In genomic region chr16:57628008-57628781, GRCh38 we compare ENCODE assay signal across 8 cellular contexts. TPM values are rescaled to one million over a fixed set of nuclear protein-coding genes. Genes with fewer than 3 reads are reported as not detected.
A peak's percentile ranks its signal among the peaks of the same experiment; 100 is the strongest.
DNase-seq lines count a peak whose midpoint lies in the region; ATAC-seq and TF ChIP-seq lines count a peak whose summit lies in the region.

TSS of gene ADGRG1 (plus strand) at chr16:57628630. CDS start at chr16:57650288, 21,658 bp downstream.

- no peaks in the 10 kb centered on the region for H3K9me3 Mint-ChIP-seq in activated T-helper 2 cell treated with anti-CD3 and anti-CD28 coated beads, Interferon-gamma antibody, Interleukin-2, Interleukin-4, amounts not matched to agents 10 μg/mL and 5 μg/mL and 100 μg/mL, durations not matched to agents 14 hours and 24 hours and 36 hours
- H3K9me3 Mint-ChIP-seq in natural killer cell treated with Interleukin-12 subunit alpha and Interleukin-12 subunit beta and Interleukin-15 and Interleukin-18, amount 100 ng/mL, for 72 hours: no peaks in the 10 kb centered on the region

- DNase-seq in GM03348 (ENCODE audit: low spot score) (peak; percentile 95), NCI-H2227 (lab: John Stamatoyannopoulos, UW; ENCODE audit: unreplicated experiment) (peak; percentile 75), fibroblast of the aortic adventitia (ENCODE audit: low read depth) (peak; percentile 94), substantia nigra (lab: John Stamatoyannopoulos, UW) (peak in 42 of 49 donors; percentile 37 to 94 (median 76)), cerebellar nuclear complex (lab: John Stamatoyannopoulos, UW) (no peak)
- DNase-seq in activated T-helper 2 cell treated with anti-CD3 and anti-CD28 coated beads, Interferon-gamma antibody, Interleukin-2, Interleukin-4, amounts not matched to agents 10 μg/mL and 5 μg/mL and 100 μg/mL, durations not matched to agents 14 hours and 24 hours and 36 hours (ENCODE audit: low spot score): peak; percentile 24
- DNase-seq in natural killer cell treated with Interleukin-12 subunit alpha and Interleukin-12 subunit beta and Interleukin-15 and Interleukin-18, amount 100 ng/mL, for 72 hours (ENCODE audit: low spot score): no peak

- peak within 1 kb of the TSS; percentile 84 for H3K27ac ChIP-seq in substantia nigra (ENCODE audit: low read depth, low read length, poor library complexity, severe bottlenecking)

- intact Hi-C loops in activated T-helper 2 cell treated with anti-CD3 and anti-CD28 coated beads, Interferon-gamma antibody, Interleukin-2, Interleukin-4, amounts not matched to agents 10 μg/mL and 5 μg/mL and 100 μg/mL, durations not matched to agents 14 hours and 24 hours and 36 hours (cut with micrococcal nuclease): loop anchor here (1.0 to 5.0 kb wide), 2 partner anchors 26 to 36 kb away; no protein-coding TSS in a partner anchor

- H3K27ac Mint-ChIP-seq in activated T-helper 2 cell treated with anti-CD3 and anti-CD28 coated beads, Interferon-gamma antibody, Interleukin-2, Interleukin-4, amounts not matched to agents 10 μg/mL and 5 μg/mL and 100 μg/mL, durations not matched to agents 14 hours and 24 hours and 36 hours: peak within 1 kb of the TSS; percentile 68
- H3K27ac Mint-ChIP-seq in natural killer cell treated with Interleukin-12 subunit alpha and Interleukin-12 subunit beta and Interleukin-15 and Interleukin-18, amount 100 ng/mL, for 72 hours: peak within 1 kb of the TSS; percentile 62 to 71

- peak within 1 kb of the TSS; percentile 62 for H3K4me3 Mint-ChIP-seq in activated T-helper 2 cell treated with anti-CD3 and anti-CD28 coated beads, Interferon-gamma antibody, Interleukin-2, Interleukin-4, amounts not matched to agents 10 μg/mL and 5 μg/mL and 100 μg/mL, durations not matched to agents 14 hours and 24 hours and 36 hours (ENCODE audit: low read depth)
- H3K4me3 Mint-ChIP-seq in natural killer cell treated with Interleukin-12 subunit alpha and Interleukin-12 subunit beta and Interleukin-15 and Interleukin-18, amount 100 ng/mL, for 72 hours: peak within 1 kb of the TSS; percentile 86

- ATAC-seq in natural killer cell treated with Interleukin-12 subunit alpha and Interleukin-12 subunit beta and Interleukin-15 and Interleukin-18, amount 100 ng/mL, for 72 hours: peak; percentile 79 to 80
- ATAC-seq in HG03175 (IDR thresholded peaks at IDR 0.05; ENCODE audit: unreplicated experiment): no peak

- H3K36me3 Mint-ChIP-seq in activated T-helper 2 cell treated with anti-CD3 and anti-CD28 coated beads, Interferon-gamma antibody, Interleukin-2, Interleukin-4, amounts not matched to agents 10 μg/mL and 5 μg/mL and 100 μg/mL, durations not matched to agents 14 hours and 24 hours and 36 hours (ENCODE audit: low read depth): no peaks in the 10 kb centered on the region
- H3K36me3 Mint-ChIP-seq in natural killer cell treated with Interleukin-12 subunit alpha and Interleukin-12 subunit beta and Interleukin-15 and Interleukin-18, amount 100 ng/mL, for 72 hours: no peaks in the 10 kb centered on the region

- TF ChIP-seq CTCF in fibroblast of the aortic adventitia (IDR thresholded peaks at IDR 0.05; ENCODE audit: insufficient read depth, low read length): peak; percentile 10

- peaks cover 30% of the 10 kb centered on the region for H3K27me3 Mint-ChIP-seq in activated T-helper 2 cell treated with anti-CD3 and anti-CD28 coated beads, Interferon-gamma antibody, Interleukin-2, Interleukin-4, amounts not matched to agents 10 μg/mL and 5 μg/mL and 100 μg/mL, durations not matched to agents 14 hours and 24 hours and 36 hours (ENCODE audit: low read depth)
- H3K27me3 Mint-ChIP-seq in natural killer cell treated with Interleukin-12 subunit alpha and Interleukin-12 subunit beta and Interleukin-15 and Interleukin-18, amount 100 ng/mL, for 72 hours: peaks cover 5 to 8% of the 10 kb centered on the region in 2 donors

- H3K4me1 Mint-ChIP-seq in activated T-helper 2 cell treated with anti-CD3 and anti-CD28 coated beads, Interferon-gamma antibody, Interleukin-2, Interleukin-4, amounts not matched to agents 10 μg/mL and 5 μg/mL and 100 μg/mL, durations not matched to agents 14 hours and 24 hours and 36 hours (ENCODE audit: low read depth): peaks cover 12% of the 10 kb centered on the region
- H3K4me1 Mint-ChIP-seq in natural killer cell treated with Interleukin-12 subunit alpha and Interleukin-12 subunit beta and Interleukin-15 and Interleukin-18, amount 100 ng/mL, for 72 hours (ENCODE audit: low read depth in 2 of 2): peaks cover 28 to 31% of the 10 kb centered on the region in 2 donors

- H3K4me3 ChIP-seq in fibroblast of the aortic adventitia (ENCODE audit: low read depth, low read length): peak within 1 kb of the TSS; percentile 61

RNA-seq across cellular contexts. Expression of gene ADGRG1, which starts in this region (rescaled TPM):
- 1.8 and 1.9 TPM in 2 replicates for total RNA-seq in activated T-helper 2 cell treated with anti-CD3 and anti-CD28 coated beads, Interferon-gamma antibody, Interleukin-2, Interleukin-4, amounts not matched to agents 10 μg/mL and 5 μg/mL and 100 μg/mL, durations not matched to agents 14 hours and 24 hours and 36 hours
- total RNA-seq in fibroblast of the aortic adventitia (ENCODE audit: low replicate concordance): 1.6 and 9.8 TPM in 2 replicates
- 10 to 100 TPM in 1 of 2 donors, 1 to 10 TPM in 1; 4.8 to 13.7 TPM for total RNA-seq in natural killer cell treated with Interleukin-12 subunit alpha and Interleukin-12 subunit beta and Interleukin-15 and Interleukin-18, amount 100 ng/mL, for 72 hours

Comparison
In these comparisons a context has a peak if more than half of its experiments do, and no peak if none do; other contexts are left out.
1. DNase-seq: peak in GM03348 (single experiment), NCI-H2227 (single experiment), activated T-helper 2 cell treated with anti-CD3 and anti-CD28 coated beads, Interferon-gamma antibody, Interleukin-2, Interleukin-4, amounts not matched to agents 10 μg/mL and 5 μg/mL and 100 μg/mL, durations not matched to agents 14 hours and 24 hours and 36 hours (single experiment), fibroblast of the aortic adventitia (single experiment) and substantia nigra (42 of 49); none in natural killer cell treated with Interleukin-12 subunit alpha and Interleukin-12 subunit beta and Interleukin-15 and Interleukin-18, amount 100 ng/mL, for 72 hours (single experiment) and cerebellar nuclear complex (0 of 2).